1 cellular context compared by ENCODE assay signal in genomic region chr1:214146523-214146922, GRCh38.
TF ChIP-seq lines count a peak whose summit lies in the region.

No MANE protein-coding gene starts in this region.

TF ChIP-seq in HepG2, 621 proteins besides CTCF, POLR2A, EP300 and RAD21 (continued from another document):
- TF ChIP-seq, protein P1, sequence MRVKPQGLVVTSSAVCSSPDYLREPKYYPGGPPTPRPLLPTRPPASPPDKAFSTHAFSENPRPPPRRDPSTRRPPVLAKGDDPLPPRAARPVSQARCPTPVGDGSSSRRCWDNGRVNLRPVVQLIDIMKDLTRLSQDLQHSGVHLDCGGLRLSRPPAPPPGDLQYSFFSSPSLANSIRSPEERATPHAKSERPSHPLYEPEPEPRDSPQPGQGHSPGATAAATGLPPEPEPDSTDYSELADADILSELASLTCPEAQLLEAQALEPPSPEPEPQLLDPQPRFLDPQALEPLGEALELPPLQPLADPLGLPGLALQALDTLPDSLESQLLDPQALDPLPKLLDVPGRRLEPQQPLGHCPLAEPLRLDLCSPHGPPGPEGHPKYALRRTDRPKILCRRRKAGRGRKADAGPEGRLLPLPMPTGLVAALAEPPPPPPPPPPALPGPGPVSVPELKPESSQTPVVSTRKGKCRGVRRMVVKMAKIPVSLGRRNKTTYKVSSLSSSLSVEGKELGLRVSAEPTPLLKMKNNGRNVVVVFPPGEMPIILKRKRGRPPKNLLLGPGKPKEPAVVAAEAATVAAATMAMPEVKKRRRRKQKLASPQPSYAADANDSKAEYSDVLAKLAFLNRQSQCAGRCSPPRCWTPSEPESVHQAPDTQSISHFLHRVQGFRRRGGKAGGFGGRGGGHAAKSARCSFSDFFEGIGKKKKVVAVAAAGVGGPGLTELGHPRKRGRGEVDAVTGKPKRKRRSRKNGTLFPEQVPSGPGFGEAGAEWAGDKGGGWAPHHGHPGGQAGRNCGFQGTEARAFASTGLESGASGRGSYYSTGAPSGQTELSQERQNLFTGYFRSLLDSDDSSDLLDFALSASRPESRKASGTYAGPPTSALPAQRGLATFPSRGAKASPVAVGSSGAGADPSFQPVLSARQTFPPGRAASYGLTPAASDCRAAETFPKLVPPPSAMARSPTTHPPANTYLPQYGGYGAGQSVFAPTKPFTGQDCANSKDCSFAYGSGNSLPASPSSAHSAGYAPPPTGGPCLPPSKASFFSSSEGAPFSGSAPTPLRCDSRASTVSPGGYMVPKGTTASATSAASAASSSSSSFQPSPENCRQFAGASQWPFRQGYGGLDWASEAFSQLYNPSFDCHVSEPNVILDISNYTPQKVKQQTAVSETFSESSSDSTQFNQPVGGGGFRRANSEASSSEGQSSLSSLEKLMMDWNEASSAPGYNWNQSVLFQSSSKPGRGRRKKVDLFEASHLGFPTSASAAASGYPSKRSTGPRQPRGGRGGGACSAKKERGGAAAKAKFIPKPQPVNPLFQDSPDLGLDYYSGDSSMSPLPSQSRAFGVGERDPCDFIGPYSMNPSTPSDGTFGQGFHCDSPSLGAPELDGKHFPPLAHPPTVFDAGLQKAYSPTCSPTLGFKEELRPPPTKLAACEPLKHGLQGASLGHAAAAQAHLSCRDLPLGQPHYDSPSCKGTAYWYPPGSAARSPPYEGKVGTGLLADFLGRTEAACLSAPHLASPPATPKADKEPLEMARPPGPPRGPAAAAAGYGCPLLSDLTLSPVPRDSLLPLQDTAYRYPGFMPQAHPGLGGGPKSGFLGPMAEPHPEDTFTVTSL (CRISPR knock-in tag; IDR thresholded peaks at IDR 0.05; ENCODE audit: borderline replicate concordance) = peak; percentile 27; the same call in 1 of the 2 replicates
- peak; percentile 75 for TF ChIP-seq FOSL2 (CRISPR knock-in tag; IDR thresholded peaks at IDR 0.05)
- TF ChIP-seq RFX1 (IDR thresholded peaks at IDR 0.05) = peak; percentile 80
- TF ChIP-seq ZNF7 (CRISPR knock-in tag; IDR thresholded peaks at IDR 0.05) = no peak
